Comparison of ENCODE assay signal across 28 cellular contexts in genomic region chr7:12725575-12726316, GRCh38.
"Had no signal": no experiment of that assay in that cellular context is flagged by ENCODE, and none has a peak within 500 bp of the region (broad histone marks: within the 10 kb centered on the region; RNA-seq: fewer than 3 reads in every experiment).

No MANE protein-coding gene starts in this region.

- H3K36me3 ChIP-seq: ascending aorta had no signal

- H3K27ac Mint-ChIP-seq: activated CD8-positive, alpha-beta T cell treated with anti-CD3 and anti-CD28 coated beads for 36 hours; activated naive CD4-positive, alpha-beta T cell treated with anti-CD3 and anti-CD28 coated beads, Interleukin-2, amount 50 U/mL, for 72 hours; activated naive CD8-positive, alpha-beta T cell treated with anti-CD3 and anti-CD28 coated beads, Interleukin-2, amount 50 U/mL, for 24 hours; activated T-helper 1 cell treated with anti-CD3 and anti-CD28 coated beads, Interleukin-12 subunit alpha, Interleukin-12 subunit beta, Interleukin-2, Interleukin-4 antibody, amounts not matched to agents 30 ng/mL and 10 ng/mL and 1 ng/mL, durations not matched to agents 14 hours and 24 hours and 36 hours; T-helper 1 cell treated with Interleukin-12 subunit alpha and Interleukin-12 subunit beta and Interleukin-4 antibody, amounts not matched to agents 30 μg/mL and 1 μg/mL, for 36 hours had no signal

- H3K27ac ChIP-seq: ascending aorta, body of pancreas had no signal

- H3K9me3 Mint-ChIP-seq: activated CD8-positive, alpha-beta T cell treated with anti-CD3 and anti-CD28 coated beads for 36 hours; activated naive CD4-positive, alpha-beta T cell treated with anti-CD3 and anti-CD28 coated beads, Interleukin-2, amount 50 U/mL, for 72 hours; activated naive CD8-positive, alpha-beta T cell treated with anti-CD3 and anti-CD28 coated beads, Interleukin-2, amount 50 U/mL, for 24 hours; activated T-helper 1 cell treated with anti-CD3 and anti-CD28 coated beads, Interleukin-12 subunit alpha, Interleukin-12 subunit beta, Interleukin-2, Interleukin-4 antibody, amounts not matched to agents 30 ng/mL and 10 ng/mL and 1 ng/mL, durations not matched to agents 14 hours and 24 hours and 36 hours; T-helper 1 cell treated with Interleukin-12 subunit alpha and Interleukin-12 subunit beta and Interleukin-4 antibody, amounts not matched to agents 30 μg/mL and 1 μg/mL, for 36 hours had no signal

- H3K36me3 Mint-ChIP-seq: activated naive CD4-positive, alpha-beta T cell treated with anti-CD3 and anti-CD28 coated beads, Interleukin-2, amount 50 U/mL, for 72 hours had no signal

- H3K9me3 ChIP-seq: ascending aorta, body of pancreas had no signal

- H3K27me3 ChIP-seq: ascending aorta, body of pancreas had no signal

- H3K4me3 ChIP-seq: ascending aorta, body of pancreas had no signal

- DNase-seq: activated CD4-positive, alpha-beta T cell treated with anti-CD3 and anti-CD28 coated beads for 4 hours; activated CD8-positive, alpha-beta memory T cell treated with anti-CD3 and anti-CD28 coated beads, Interleukin-2, amount 50 U/mL, for 4 hours; activated CD8-positive, alpha-beta T cell treated with anti-CD3 and anti-CD28 coated beads for 36 hours; activated effector memory CD4-positive, alpha-beta T cell treated with anti-CD3 and anti-CD28 coated beads, Interleukin-2, amount 50 U/mL, for 16 hours; activated naive CD4-positive, alpha-beta T cell treated with Interleukin-2 at 50 U/mL for 16 hours; activated naive CD8-positive, alpha-beta T cell treated with anti-CD3 and anti-CD28 coated beads, Interleukin-2, amount 50 U/mL, for 24 hours; amniotic stem cell; body of pancreas; Karpas-422; MM.1S; NCI-H1105; NCI-H1436; NCI-H1694 treated with DMSO at 0.1 percent for 48 hours; NCI-H2029 treated with DMSO at 0.1 percent for 48 hours; NCI-H345; NCI-H510A; NCI-H526 treated with DMSO at 0.1 percent for 48 hours; NCI-H82; OCI-M1; RPMI8226; SHP77 treated with DMSO at 0.1 percent for 48 hours had no signal

- FAIRE-seq: bronchial epithelial cell had no signal

- ATAC-seq: activated CD4-positive, CD25-positive, alpha-beta regulatory T cell treated with anti-CD3 and anti-CD28 coated beads, Interleukin-2, amount 50 U/mL, for 24 hours; activated CD8-positive, alpha-beta T cell treated with anti-CD3 and anti-CD28 coated beads for 36 hours; activated naive CD4-positive, alpha-beta T cell treated with anti-CD3 and anti-CD28 coated beads, Interleukin-2, amount 50 U/mL, for 72 hours; activated naive CD8-positive, alpha-beta T cell treated with anti-CD3 and anti-CD28 coated beads, Interleukin-2, amount 50 U/mL, for 24 hours; body of pancreas; Panc1 had no signal

- H3K27me3 Mint-ChIP-seq: activated CD8-positive, alpha-beta T cell treated with anti-CD3 and anti-CD28 coated beads for 36 hours; activated naive CD8-positive, alpha-beta T cell treated with anti-CD3 and anti-CD28 coated beads, Interleukin-2, amount 50 U/mL, for 24 hours had no signal

- H3K4me3 Mint-ChIP-seq: activated CD8-positive, alpha-beta T cell treated with anti-CD3 and anti-CD28 coated beads for 36 hours; activated naive CD8-positive, alpha-beta T cell treated with anti-CD3 and anti-CD28 coated beads, Interleukin-2, amount 50 U/mL, for 24 hours; activated T-helper 1 cell treated with anti-CD3 and anti-CD28 coated beads, Interleukin-12 subunit alpha, Interleukin-12 subunit beta, Interleukin-2, Interleukin-4 antibody, amounts not matched to agents 30 ng/mL and 10 ng/mL and 1 ng/mL, durations not matched to agents 14 hours and 24 hours and 36 hours; T-helper 1 cell treated with Interleukin-12 subunit alpha and Interleukin-12 subunit beta and Interleukin-4 antibody, amounts not matched to agents 30 μg/mL and 1 μg/mL, for 36 hours had no signal
